ENCODE assay signal across 37 cellular contexts in the genomic region with DNA sequence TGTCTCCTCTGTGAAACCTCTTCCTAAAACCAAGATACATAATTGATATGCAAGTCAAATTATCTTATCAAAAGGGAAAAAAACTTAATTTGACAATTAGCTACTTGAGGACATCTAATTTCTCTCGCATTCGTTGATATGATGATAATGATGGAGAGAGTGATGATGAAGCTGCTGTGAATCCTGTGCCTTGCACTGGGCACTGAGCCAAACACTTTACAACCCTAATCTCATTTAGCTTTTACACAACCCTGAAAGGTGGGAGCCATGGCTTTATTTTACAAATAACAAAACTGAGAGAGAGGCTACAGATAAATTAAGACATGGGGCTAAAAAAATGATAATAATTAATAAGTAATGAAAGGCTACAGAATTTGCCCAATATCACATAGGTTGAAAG.
"Had no signal": no experiment of that assay in that cellular context is flagged by ENCODE, and none has a peak within 500 bp of the region (broad histone marks: within the 10 kb centered on the region; RNA-seq: fewer than 3 reads in every experiment).

No MANE protein-coding gene starts in this region.

- H3K27me3 ChIP-seq: MG63, Peyer's patch, SJSA1 had no signal

- H3K9me3 ChIP-seq: MG63, Peyer's patch, SJSA1 had no signal

- H3K36me3 ChIP-seq: MG63, Peyer's patch, SJSA1, WERI-Rb-1 had no signal

- H3K4me3 ChIP-seq: MG63, Peyer's patch, SJSA1 had no signal

- ATAC-seq: activated CD8-positive, alpha-beta memory T cell treated with anti-CD3 and anti-CD28 coated beads, Interleukin-2, amount 10 ng/mL, durations not matched to agents 7 days and 5 days; activated naive CD8-positive, alpha-beta T cell treated with anti-CD3 and anti-CD28 coated beads, Interleukin-2, amount 50 U/mL, for 24 hours; PC-3 had no signal

- H3K4me1 ChIP-seq: Peyer's patch had no signal

- DNase-seq: activated CD4-positive, alpha-beta memory T cell treated with anti-CD3 and anti-CD28 coated beads, Interleukin-2, amount 10 ng/mL, durations not matched to agents 7 days and 5 days; activated CD4-positive, alpha-beta T cell treated with anti-CD3 and anti-CD28 coated beads for 1 hour; activated CD4-positive, alpha-beta T cell treated with anti-CD3 and anti-CD28 coated beads for 48 hours; activated CD4-positive, CD25-positive, alpha-beta regulatory T cell; activated CD8-positive, alpha-beta memory T cell treated with anti-CD3 and anti-CD28 coated beads for 24 hours; activated CD8-positive, alpha-beta memory T cell treated with anti-CD3 and anti-CD28 coated beads, Interleukin-2, amount 10 ng/mL, durations not matched to agents 7 days and 5 days; activated CD8-positive, alpha-beta memory T cell treated with anti-CD3 and anti-CD28 coated beads, Interleukin-2, amount 50 U/mL, for 48 hours; activated effector memory CD4-positive, alpha-beta T cell treated with Interleukin-2 at 50 U/mL for 16 hours; activated naive CD4-positive, alpha-beta T cell treated with anti-CD3 and anti-CD28 coated beads, Interleukin-2, amount 10 ng/mL, durations not matched to agents 7 days and 5 days; activated naive CD8-positive, alpha-beta T cell treated with anti-CD3 and anti-CD28 coated beads, Interleukin-2, amount 50 U/mL, for 24 hours; activated T-cell treated with anti-CD3 and anti-CD28 coated beads, Interleukin-2, amount 50 U/mL, for 48 hours; anterior cingulate cortex; caudate nucleus; cerebellar nuclear complex; cortex of kidney; Kasumi-1; KG1; MG63; NCI-H1048; NCI-H1417 treated with DMSO at 0.1 percent for 48 hours; NCI-H1694 treated with DMSO at 0.1 percent for 48 hours; NCI-H2029; NCI-H2171 treated with DMSO at 0.1 percent for 48 hours; NCI-H2227 treated with DMSO at 0.1 percent for 48 hours; NCI-H446 treated with DMSO at 0.1 percent for 48 hours; NCI-H69; NK-92 treated with Interleukin-12 subunit alpha and Interleukin-12 subunit beta, amount 100 ng/mL, for 24 hours; PC-3; Peyer's patch; RPMI8226; SHP77 treated with DMSO at 0.1 percent for 48 hours; SW 1271; T-helper 1 cell; T-helper 2 cell; T1000; WERI-Rb-1 had no signal
